In the genomic region with DNA sequence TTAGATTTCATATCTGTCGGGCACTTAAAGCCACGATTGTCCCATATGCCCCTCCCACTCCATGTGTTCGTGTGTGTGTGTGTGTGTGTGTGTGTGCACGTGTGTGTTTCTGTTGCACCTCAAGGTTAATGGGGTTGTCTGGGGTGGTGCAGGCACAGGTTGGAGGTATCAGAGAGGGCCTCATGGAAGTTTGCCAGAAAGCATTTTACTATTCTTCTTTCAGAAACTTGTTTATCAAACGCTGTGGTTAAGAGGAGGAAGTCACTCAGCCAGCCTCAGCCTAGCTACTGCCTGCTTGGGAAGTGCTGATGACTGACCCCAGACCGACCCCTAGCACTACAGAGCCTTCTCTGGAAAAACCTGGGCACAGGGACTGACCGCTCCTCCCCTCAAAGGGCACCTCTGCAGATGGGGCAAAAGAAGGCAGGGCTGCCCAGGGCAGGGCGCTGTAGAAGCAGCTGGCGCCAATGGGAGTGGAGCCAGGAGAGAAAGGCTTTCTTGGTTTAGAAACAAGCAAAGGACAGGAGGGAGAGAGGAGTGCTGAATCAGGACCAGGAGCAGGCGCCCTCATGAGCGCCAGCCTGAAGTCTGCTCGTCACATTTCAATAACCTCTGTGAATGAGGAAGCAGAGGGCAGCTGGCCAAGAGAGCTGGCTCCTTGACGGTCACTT, we compare ENCODE assay signal across 8 cellular contexts.
DNase-seq lines count a peak whose midpoint lies in the region; ATAC-seq and TF ChIP-seq lines count a peak whose summit lies in the region.

No MANE protein-coding gene starts in this region.

- DNase-seq in DND-41: peak; percentile 33
- DNase-seq in activated CD4-positive, alpha-beta T cell treated with anti-CD3 and anti-CD28 coated beads for 48 hours: peak; percentile 20
- peak; percentile 51 for DNase-seq in iris pigment epithelial cell (ENCODE audit: low read depth)
- no peak for DNase-seq in GM19240 (ENCODE audit: insufficient read length, low spot score)
- DNase-seq in NCI-H2081 treated with DMSO at 0.1 percent for 48 hours (lab: John Stamatoyannopoulos, UW): no peak

- ATAC-seq in DND-41 (ENCODE audit: insufficient read depth, low read depth) (peak; percentile 84), HG02623 (IDR thresholded peaks at IDR 0.05; ENCODE audit: unreplicated experiment) (no peak), HG02759 (IDR thresholded peaks at IDR 0.05; ENCODE audit: unreplicated experiment) (no peak)

- H3K9ac ChIP-seq in DND-41 (ENCODE audit: low read depth, low read length): no peak overlapping the region

- no peaks in the 10 kb centered on the region for H3K36me3 ChIP-seq in DND-41 (ENCODE audit: insufficient read depth, low read length)
- H3K36me3 ChIP-seq in KOPT-K1 (ENCODE audit: insufficient read depth, low read length): no peaks in the 10 kb centered on the region

- no peak for TF ChIP-seq CTCF in DND-41 (IDR thresholded peaks at IDR 0.05; ENCODE audit: borderline replicate concordance, extremely low read depth, low read length, poor library complexity, severe bottlenecking)

- peaks cover 40% of the 10 kb centered on the region for H3K27me3 ChIP-seq in DND-41 (ENCODE audit: insufficient read depth, low read length, poor library complexity)

- peak overlapping the region; percentile 31; the same call in 1 of the 2 replicates for H3K4me2 ChIP-seq in DND-41 (ENCODE audit: insufficient read depth, low read length)

- no peak overlapping the region for H3K4me3 ChIP-seq in DND-41 (ENCODE audit: low read depth in 1 of 2, low read length in 2 of 2)

- H2AFZ ChIP-seq in DND-41 (ENCODE audit: low read depth, low read length): 0 out of 2 replicates have a peak overlapping the region, but pooled peaks have one; percentile 30

- H3K4me1 ChIP-seq in DND-41 (ENCODE audit: insufficient read depth, low read length): peaks cover 12% of the 10 kb centered on the region

- H3K79me2 ChIP-seq in DND-41 (ENCODE audit: insufficient read depth, low read length): no peaks in the 10 kb centered on the region

- no peaks in the 10 kb centered on the region; the same call in 1 of the 2 replicates for H4K20me1 ChIP-seq in DND-41 (ENCODE audit: insufficient read depth, low read length)

- H3K27ac ChIP-seq in DND-41 (ENCODE audit: low read length) (no peak overlapping the region; the same call in 1 of the 2 replicates), KOPT-K1 (ENCODE audit: low read depth, low read length, poor library complexity, severe bottlenecking) (peak overlapping the region; percentile 26)

- H3K9me3 ChIP-seq in DND-41 (ENCODE audit: insufficient read depth, low read length, severe bottlenecking) (no peaks in the 10 kb centered on the region), KOPT-K1 (ENCODE audit: insufficient read depth, low read length, poor library complexity, severe bottlenecking) (no peaks in the 10 kb centered on the region)

Comparison
In these comparisons a context has a peak if more than half of its experiments do, and no peak if none do; other contexts are left out.
1. DNase-seq: peak in DND-41 (single experiment), activated CD4-positive, alpha-beta T cell treated with anti-CD3 and anti-CD28 coated beads for 48 hours (single experiment) and iris pigment epithelial cell (single experiment); none in GM19240 (single experiment) and NCI-H2081 treated with DMSO at 0.1 percent for 48 hours (single experiment).